Comparison of ENCODE assay signal across 24 cellular contexts in the genomic region with DNA sequence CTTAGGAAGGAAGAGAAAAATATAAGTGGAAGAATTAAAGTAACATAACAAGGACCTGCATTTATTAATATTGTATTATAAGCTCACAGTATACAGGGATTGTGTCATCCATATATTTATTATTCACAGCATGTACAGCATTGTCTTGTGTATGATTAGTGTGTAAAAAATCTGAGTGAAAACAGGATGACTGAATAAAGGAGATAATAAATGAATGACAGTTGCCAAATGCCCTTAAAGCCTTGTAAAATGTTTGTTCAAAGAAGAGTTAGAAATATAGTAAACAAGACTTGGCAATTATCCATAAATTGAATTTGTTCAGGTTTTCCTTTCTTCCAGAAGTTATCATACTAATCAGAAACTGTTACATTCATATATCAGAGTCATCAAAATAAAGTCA.
"Had no signal": no experiment of that assay in that cellular context is flagged by ENCODE, and none has a peak within 500 bp of the region (broad histone marks: within the 10 kb centered on the region; RNA-seq: fewer than 3 reads in every experiment).

No MANE protein-coding gene starts in this region.

- H3K27ac ChIP-seq: body of pancreas, cardiac muscle cell, RWPE1, SJCRH30 had no signal

- H3K4me3 ChIP-seq: body of pancreas, cardiac muscle cell, SJCRH30 had no signal

- DNase-seq: activated CD4-positive, alpha-beta T cell treated with anti-CD3 and anti-CD28 coated beads for 4 hours; activated CD8-positive, alpha-beta memory T cell treated with anti-CD3 and anti-CD28 coated beads, Interleukin-2, amount 50 U/mL, for 48 hours; activated CD8-positive, alpha-beta T cell treated with anti-CD3 and anti-CD28 coated beads for 36 hours; activated naive CD4-positive, alpha-beta T cell treated with anti-CD3 and anti-CD28 coated beads, Interleukin-2, amount 50 U/mL, for 16 hours; activated T-cell treated with anti-CD3 and anti-CD28 coated beads, Interleukin-2, amount 50 U/mL, for 1 hour; aorta; body of pancreas; MM.1S; NCI-H1105; NCI-H1436 treated with DMSO at 0.1 percent for 48 hours; NCI-H187; NCI-H2081; NCI-H2227 treated with DMSO at 0.1 percent for 48 hours; NCI-H526; NCI-H82; Right ventricle myocardium superior; SJCRH30; SK-N-SH; SW 1271 had no signal

- H3K27ac Mint-ChIP-seq: activated CD8-positive, alpha-beta T cell treated with anti-CD3 and anti-CD28 coated beads for 36 hours; T-helper 2 cell treated with Interferon-gamma antibody and Interleukin-4, amounts not matched to agents 5 μg/mL and 100 μg/mL, for 36 hours had no signal

- H3K27me3 ChIP-seq: body of pancreas, cardiac muscle cell, SJCRH30 had no signal

- H3K9ac ChIP-seq: SK-N-SH had no signal

- H3K36me3 ChIP-seq: cardiac muscle cell, SJCRH30 had no signal

- ATAC-seq: activated CD4-positive, CD25-positive, alpha-beta regulatory T cell treated with anti-CD3 and anti-CD28 coated beads, Interleukin-2, amount 50 U/mL, for 24 hours; activated CD8-positive, alpha-beta T cell treated with anti-CD3 and anti-CD28 coated beads for 36 hours; body of pancreas; Panc1 had no signal

- H3K4me1 ChIP-seq: body of pancreas had no signal

- H3K4me3 Mint-ChIP-seq: activated CD8-positive, alpha-beta T cell treated with anti-CD3 and anti-CD28 coated beads for 36 hours; T-helper 2 cell treated with Interferon-gamma antibody and Interleukin-4, amounts not matched to agents 5 μg/mL and 100 μg/mL, for 36 hours had no signal

- H3K9me3 ChIP-seq: body of pancreas, SJCRH30, SK-N-SH had no signal

- H3K4me2 ChIP-seq: SK-N-SH had no signal

- H3K9me3 Mint-ChIP-seq: T-helper 2 cell treated with Interferon-gamma antibody and Interleukin-4, amounts not matched to agents 5 μg/mL and 100 μg/mL, for 36 hours had no signal
